Comparison of ENCODE assay signal across 8 cellular contexts in genomic region chr11:134592391-134592990, GRCh38.
DNase-seq lines count a peak whose midpoint lies in the region; ATAC-seq and TF ChIP-seq lines count a peak whose summit lies in the region.

No MANE protein-coding gene starts in this region.

- ATAC-seq in foreskin keratinocyte: peak; percentile 60
- no peak for ATAC-seq in GM19328 (IDR thresholded peaks at IDR 0.05; ENCODE audit: unreplicated experiment)

- DNase-seq in HT-29 (ENCODE audit: low spot score) (peak; percentile 81), foreskin keratinocyte (no peak), cardiac septum (ENCODE audit: low spot score) (no peak), EL (no peak)
- peak; percentile 8 to 28 for DNase-seq in activated CD4-positive, alpha-beta T cell treated with anti-CD3 and anti-CD28 coated beads for 4 hours
- DNase-seq in stimulated activated CD4-positive, alpha-beta T cell treated with anti-CD3 and anti-CD28 coated beads, TNF-alpha, amount 100 ng/mL, for 48 hours (ENCODE audit: low read depth in 3 of 3): peak; percentile 39 to 62 (median 40)

- TF ChIP-seq CTCF in GM12873 (IDR thresholded peaks at IDR 0.05; ENCODE audit: insufficient read depth, low read depth, low read length, missing control alignments) (peak; percentile 82), foreskin keratinocyte (conservative IDR thresholded peaks at IDR 0.05) (peak; percentile 48)

- no peaks in the 10 kb centered on the region for H3K27me3 ChIP-seq in foreskin keratinocyte

- no peaks in the 10 kb centered on the region for H3K4me1 ChIP-seq in foreskin keratinocyte

- no peak overlapping the region for H3K27ac ChIP-seq in foreskin keratinocyte

- intact Hi-C loops in cardiac septum (cut with DNase I): no loop called here

Comparison
In these comparisons a context has a peak if more than half of its experiments do, and no peak if none do; other contexts are left out.
1. DNase-seq: peak in HT-29 (single experiment), activated CD4-positive, alpha-beta T cell treated with anti-CD3 and anti-CD28 coated beads for 4 hours (2 of 2) and stimulated activated CD4-positive, alpha-beta T cell treated with anti-CD3 and anti-CD28 coated beads, TNF-alpha, amount 100 ng/mL, for 48 hours (3 of 3); none in foreskin keratinocyte (0 of 2), cardiac septum (single experiment) and EL (single experiment).